Comparison of ENCODE assay signal across 16 cellular contexts in the genomic region with DNA sequence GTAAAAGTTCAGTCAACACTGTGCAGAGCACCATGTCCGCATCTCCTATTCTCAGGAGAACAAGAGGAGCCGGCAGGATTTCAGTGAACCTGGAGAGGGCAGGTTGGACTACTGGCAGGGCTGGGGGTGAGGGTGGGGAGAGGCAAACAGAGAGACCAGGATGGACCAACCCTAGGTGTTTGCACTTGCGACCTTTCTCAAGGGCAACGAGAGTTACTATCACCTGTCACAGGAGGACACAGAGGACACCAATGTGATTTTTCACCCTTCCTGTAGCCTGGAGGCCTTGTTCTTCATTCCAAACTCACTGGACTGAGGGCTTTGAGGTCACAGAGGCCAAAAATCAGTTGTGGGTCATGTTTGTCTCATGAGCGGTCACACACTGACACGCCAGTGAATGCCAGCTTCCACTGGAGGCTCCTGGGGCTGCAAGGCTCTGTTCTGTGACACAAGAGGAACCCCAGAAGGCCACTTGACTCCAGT.
"Had no signal": no experiment of that assay in that cellular context is flagged by ENCODE, and none has a peak within 500 bp of the region (broad histone marks: within the 10 kb centered on the region; RNA-seq: fewer than 3 reads in every experiment).

No MANE protein-coding gene starts in this region.

- H3K27ac ChIP-seq: foreskin keratinocyte, heart left ventricle, psoas muscle, testis had no signal

- H3K4me1 ChIP-seq: foreskin keratinocyte, testis had no signal

- H3K9me3 ChIP-seq: mucosa of descending colon, testis had no signal

- DNase-seq: activated CD4-positive, CD25-positive, alpha-beta regulatory T cell; activated gamma-delta T cell treated with Interleukin-2 at 50 U/mL for 16 hours; activated T-cell treated with anti-CD3 and anti-CD28 coated beads, Interleukin-2, amount 50 U/mL, for 4 hours; foreskin keratinocyte; mucosa of descending colon; naive thymus-derived CD8-positive, alpha-beta T cell; nucleus accumbens; psoas muscle; SIG-M5; stimulated activated CD4-positive, alpha-beta T cell treated with anti-CD3 and anti-CD28 coated beads, Interleukin-4, amount 100 ng/mL, for 1 hour; stimulated activated CD8-positive, alpha-beta memory T cell treated with anti-CD3 and anti-CD28 coated beads, Interleukin-4, amount 100 ng/mL, for 48 hours; stimulated activated naive CD8-positive, alpha-beta T cell treated with anti-CD3 and anti-CD28 coated beads, Interleukin-15, Interleukin-2, amounts not matched to agents 100 U/mL and 50 U/mL, for 24 hours; T-helper 2 cell; testis had no signal

- H3K4me3 Mint-ChIP-seq: activated T-cell treated with anti-CD3 and anti-CD28 coated beads, Interleukin-2, amount 50 U/mL, for 4 hours; naive thymus-derived CD8-positive, alpha-beta T cell had no signal

- H3K4me3 ChIP-seq: heart left ventricle, lung, mucosa of descending colon, psoas muscle, testis had no signal

- H3K36me3 ChIP-seq: heart left ventricle had no signal

- H3K27me3 ChIP-seq: heart left ventricle, testis had no signal

- ATAC-seq: activated T-cell treated with anti-CD3 and anti-CD28 coated beads, Interleukin-2, amount 50 U/mL, for 4 hours; foreskin keratinocyte; heart left ventricle; mucosa of descending colon; naive thymus-derived CD8-positive, alpha-beta T cell; psoas muscle; stimulated activated naive CD8-positive, alpha-beta T cell treated with anti-CD3 and anti-CD28 coated beads, Interleukin-15, Interleukin-2, amounts not matched to agents 100 U/mL and 50 U/mL, for 24 hours had no signal
